8 cellular contexts compared by ENCODE assay signal in the genomic region with DNA sequence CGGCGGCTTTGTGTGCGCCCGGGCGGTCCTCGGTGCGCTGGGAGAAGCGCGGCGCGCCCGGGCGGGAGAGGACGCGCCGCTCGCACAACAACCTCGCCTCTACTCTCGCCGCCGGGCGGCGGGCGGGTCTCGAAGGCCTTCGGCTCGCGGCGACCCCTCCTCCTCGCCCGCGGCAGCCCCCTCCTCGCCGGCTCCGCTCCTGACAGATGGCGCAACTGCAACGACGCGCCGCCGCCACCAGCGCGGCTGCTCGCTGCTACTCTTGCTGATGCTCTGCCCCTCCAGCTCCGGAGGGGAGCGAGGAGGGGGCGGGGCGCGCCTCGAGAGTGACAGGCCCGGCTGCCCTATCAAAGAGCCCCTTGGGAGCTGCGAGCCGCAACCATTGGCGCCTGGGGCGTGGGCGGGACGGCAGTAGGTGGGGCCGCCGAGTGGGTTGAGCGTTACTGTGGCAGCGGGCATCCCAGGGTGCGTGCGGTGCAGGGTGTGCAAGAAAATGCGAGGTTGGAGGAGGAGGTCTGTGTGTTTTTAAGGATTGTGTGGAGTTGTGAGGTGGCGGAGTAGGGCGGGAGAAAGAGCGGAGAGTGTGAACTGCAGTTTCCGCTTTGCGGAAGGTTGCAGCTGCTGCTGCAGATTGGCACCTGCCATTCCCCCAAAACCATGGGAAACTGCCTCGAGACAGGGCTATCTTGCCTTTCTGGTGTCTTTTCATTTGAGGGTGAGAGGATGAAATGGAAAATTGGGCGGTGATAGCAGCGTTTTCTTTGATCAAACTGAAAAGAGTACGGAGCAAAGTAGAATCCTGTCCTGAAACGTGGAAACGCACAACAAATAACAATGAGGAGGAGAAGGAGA. TPM values are rescaled to one million over a fixed set of nuclear protein-coding genes. Genes with fewer than 3 reads are reported as not detected.
DNase-seq lines count a peak whose midpoint lies in the region; ATAC-seq, FAIRE-seq and TF ChIP-seq lines count a peak whose summit lies in the region.

A gene (minus strand): TSS at position 275 of the 852 bp plus-strand sequence. CDS start 153,401 bp downstream, outside the sequence.

- intact Hi-C loops in T-helper 1 cell treated with Interleukin-12 subunit alpha and Interleukin-12 subunit beta and Interleukin-4 antibody, amounts not matched to agents 30 ng/mL and 1 ng/mL, for 36 hours (cut with micrococcal nuclease) = loop anchor here (1.0 to 10.0 kb wide), 13 partner anchors 63 to 999 kb away; a partner anchor contains a TSS
- intact Hi-C loops in left cardiac atrium (cut with DNase I) = loop anchor here (5.0 to 10.0 kb wide), 4 partner anchors 71 to 161 kb away; no protein-coding TSS in a partner anchor

- peaks cover 13% of the 10 kb centered on the region for H3K27me3 Mint-ChIP-seq in progenitor cell of endocrine pancreas

- ATAC-seq in HG02870 (IDR thresholded peaks at IDR 0.05; ENCODE audit: unreplicated experiment) (peak; percentile 97), left cardiac atrium (peak; percentile 99)

- TF ChIP-seq POLR2A in GM12891 (IDR thresholded peaks at IDR 0.05; ENCODE audit: low read depth, low read length) = no peak

- peak within 1 kb of the TSS; percentile 96 for H3K4me3 Mint-ChIP-seq in progenitor cell of endocrine pancreas (ENCODE audit: low read depth)

- peak; percentile 90 for FAIRE-seq in GM12891 (lab: Jason Lieb, UNC)

- H3K27ac Mint-ChIP-seq in progenitor cell of endocrine pancreas = peak within 1 kb of the TSS; percentile 88

- peak; percentile 98 for DNase-seq in GM12891 (ENCODE audit: insufficient read length, low spot score)
- DNase-seq in NCI-H146 treated with DMSO at 0.1 percent for 48 hours (lab: John Stamatoyannopoulos, UW; ENCODE audit: unreplicated experiment) = peak; percentile 95
- peak; percentile 89 for DNase-seq in amniotic epithelial cell (ENCODE audit: low read depth)
- DNase-seq in left cardiac atrium = peak; percentile 99
- peak; percentile 99 for DNase-seq in progenitor cell of endocrine pancreas (ENCODE audit: low spot score, unreplicated experiment)
- DNase-seq in ureter (ENCODE audit: low spot score) = peak; percentile 98

- H3K9me3 Mint-ChIP-seq in progenitor cell of endocrine pancreas (ENCODE audit: low read depth) = no peaks in the 10 kb centered on the region

- peak; percentile 53 for TF ChIP-seq CTCF in progenitor cell of endocrine pancreas (IDR thresholded peaks at IDR 0.05; ENCODE audit: unreplicated experiment)

- H3K36me3 Mint-ChIP-seq in progenitor cell of endocrine pancreas (ENCODE audit: insufficient read depth) = no peaks in the 10 kb centered on the region

- peaks cover 32% of the 10 kb centered on the region for H3K4me1 Mint-ChIP-seq in progenitor cell of endocrine pancreas (ENCODE audit: low read depth)

TF ChIP-seq in GM12891, 5 proteins besides CTCF, POLR2A, EP300 and RAD21:
- TF ChIP-seq PAX5 (IDR thresholded peaks at IDR 0.05; ENCODE audit: insufficient read depth, low read length, severe bottlenecking) = no peak
- TF ChIP-seq TAF1 (IDR thresholded peaks at IDR 0.05; ENCODE audit: low read depth, low read length) = peak; percentile 73
- no peak; the same call in 1 of the 2 replicates for TF ChIP-seq POLR2AphosphoS5 (IDR thresholded peaks at IDR 0.05; ENCODE audit: low read depth, low read length)
- TF ChIP-seq SPI1 (IDR thresholded peaks at IDR 0.05; ENCODE audit: low read depth, low read length) = no peak
- TF ChIP-seq POU2F2 (IDR thresholded peaks at IDR 0.05; ENCODE audit: low read depth, low read length) = no peak

RNA-seq across cellular contexts. Expression of the gene that starts here (rescaled TPM):
- polyA plus RNA-seq in GM12891 (2012; ENCODE audit: low read depth, missing spikeins) = 15.3 TPM
- total RNA-seq in T-helper 1 cell treated with Interleukin-12 subunit alpha and Interleukin-12 subunit beta and Interleukin-4 antibody, amounts not matched to agents 30 ng/mL and 1 ng/mL, for 36 hours = 156 and 157 TPM in 2 replicates
- 10 to 100 TPM; 60.4 to 75.8 TPM for total RNA-seq in left cardiac atrium
- 159 and 169 TPM in 2 replicates for total RNA-seq in progenitor cell of endocrine pancreas
- total RNA-seq in ureter = 62.6 TPM

Comparison
In these comparisons a context has a peak if more than half of its experiments do, and no peak if none do; other contexts are left out.
1. Peak in every context shown above with its lines: DNase-seq and ATAC-seq.